In the genomic region with DNA sequence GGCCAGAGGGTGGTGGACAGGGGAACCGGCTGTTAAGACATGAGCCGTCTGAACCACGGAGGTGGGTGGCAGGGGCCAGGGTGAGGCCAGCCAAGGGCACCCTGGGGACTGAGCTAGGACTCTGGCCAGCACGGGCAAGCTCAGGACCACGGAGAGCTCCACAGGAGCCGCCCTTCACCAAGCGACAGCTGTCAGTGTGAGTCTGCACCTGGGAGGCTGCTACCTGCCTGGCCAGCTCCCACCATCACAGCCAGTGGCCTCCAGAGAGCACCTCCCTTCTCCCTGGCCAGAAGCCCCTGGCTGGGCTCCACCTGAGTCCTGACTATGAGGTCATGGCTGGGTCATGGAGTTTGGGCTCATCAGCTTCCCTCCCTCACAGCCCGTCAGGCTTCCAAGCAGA, we compare ENCODE assay signal across 9 cellular contexts. TPM values are rescaled to one million over a fixed set of nuclear protein-coding genes. Genes with fewer than 3 reads are reported as not detected.
DNase-seq lines count a peak whose midpoint lies in the region; ATAC-seq lines count a peak whose summit lies in the region.
"Had no signal": no experiment of that assay in that cellular context is flagged by ENCODE, and none has a peak within 500 bp of the region (broad histone marks: within the 10 kb centered on the region; RNA-seq: fewer than 3 reads in every experiment).

No MANE protein-coding gene starts in this region.

- H3K4me1 Mint-ChIP-seq in activated naive CD8-positive, alpha-beta T cell treated with anti-CD3 and anti-CD28 coated beads, Interleukin-2, amount 10 ng/mL, durations not matched to agents 7 days and 5 days, result no peaks in the 10 kb centered on the region
- no peaks in the 10 kb centered on the region for H3K4me1 Mint-ChIP-seq in CD4-positive, alpha-beta memory T cell

- H3K4me3 ChIP-seq in effector memory CD4-positive, alpha-beta T cell (ENCODE audit: insufficient read depth, low read depth, low read length, poor library complexity, severe bottlenecking), result no peak overlapping the region
- no peak overlapping the region for H3K4me3 ChIP-seq in CD4-positive, alpha-beta memory T cell (ENCODE audit: low read length in 2 of 2)

- DNase-seq in COLO829 (ENCODE audit: low spot score) (peak; percentile 35), HuH-7.5 (ENCODE audit: low spot score) (peak; percentile 64), left lobe of liver (ENCODE audit: low spot score) (no peak)
- peak; percentile 64 for DNase-seq in activated naive CD8-positive, alpha-beta T cell treated with anti-CD3 and anti-CD28 coated beads, Interleukin-2, amount 10 ng/mL, durations not matched to agents 7 days and 5 days
- DNase-seq in effector memory CD4-positive, alpha-beta T cell, result no peak
- DNase-seq in CD4-positive, alpha-beta memory T cell, result no peak
- DNase-seq: activated CD4-positive, CD25-positive, alpha-beta regulatory T cell had no signal

- H3K27ac ChIP-seq in effector memory CD4-positive, alpha-beta T cell (ENCODE audit: insufficient read depth, low read length, poor library complexity, severe bottlenecking), result no peak overlapping the region
- H3K27ac ChIP-seq in CD4-positive, alpha-beta memory T cell (ENCODE audit: low read depth, low read length), result no peak overlapping the region

- H3K27me3 Mint-ChIP-seq in activated naive CD8-positive, alpha-beta T cell treated with anti-CD3 and anti-CD28 coated beads, Interleukin-2, amount 10 ng/mL, durations not matched to agents 7 days and 5 days, result no peaks in the 10 kb centered on the region
- peaks cover 0 to 1% of the 10 kb centered on the region in 2 donors for H3K27me3 Mint-ChIP-seq in CD4-positive, alpha-beta memory T cell

- H3K36me3 ChIP-seq in effector memory CD4-positive, alpha-beta T cell (ENCODE audit: control insufficient read depth, insufficient read depth, low read length), result no peaks in the 10 kb centered on the region
- H3K36me3 ChIP-seq in CD4-positive, alpha-beta memory T cell (ENCODE audit: insufficient read depth, low read length), result no peaks in the 10 kb centered on the region

- H3K4me3 Mint-ChIP-seq in activated naive CD8-positive, alpha-beta T cell treated with anti-CD3 and anti-CD28 coated beads, Interleukin-2, amount 10 ng/mL, durations not matched to agents 7 days and 5 days, result no peak overlapping the region
- H3K4me3 Mint-ChIP-seq in CD4-positive, alpha-beta memory T cell, result no peak overlapping the region

- H3K9me3 ChIP-seq in effector memory CD4-positive, alpha-beta T cell (ENCODE audit: control insufficient read depth, low read length), result no peaks in the 10 kb centered on the region
- no peaks in the 10 kb centered on the region for H3K9me3 ChIP-seq in CD4-positive, alpha-beta memory T cell (ENCODE audit: control insufficient read depth in 1 of 2, low read length in 2 of 2)

- no peaks in the 10 kb centered on the region for H3K36me3 Mint-ChIP-seq in activated naive CD8-positive, alpha-beta T cell treated with anti-CD3 and anti-CD28 coated beads, Interleukin-2, amount 10 ng/mL, durations not matched to agents 7 days and 5 days
- H3K36me3 Mint-ChIP-seq in CD4-positive, alpha-beta memory T cell, result no peaks in the 10 kb centered on the region

- peak; percentile 34 for ATAC-seq in activated naive CD8-positive, alpha-beta T cell treated with anti-CD3 and anti-CD28 coated beads, Interleukin-2, amount 10 ng/mL, durations not matched to agents 7 days and 5 days (ENCODE audit: low read depth)
- ATAC-seq in left lobe of liver (peak; percentile 87), GM18907 (IDR thresholded peaks at IDR 0.05; ENCODE audit: unreplicated experiment) (no peak), GM18868 (IDR thresholded peaks at IDR 0.05; ENCODE audit: unreplicated experiment) (no peak)

- POLR2A ChIA-PET in activated naive CD8-positive, alpha-beta T cell treated with anti-CD3 and anti-CD28 coated beads, Interleukin-2, amount 10 ng/mL, durations not matched to agents 7 days and 5 days (lab: Charles Lee), result interaction anchor here (0.5 kb wide), 1 partner anchor 313 kb away, joined by 4 read pairs; no protein-coding TSS in a partner anchor
- POLR2A ChIA-PET in CD4-positive, alpha-beta memory T cell (lab: Charles Lee; ENCODE audit: partially characterized antibody), result interaction anchor here (1.1 to 1.2 kb wide), 2 partner anchors 23 to 79 kb away, joined by 3 read pairs; partner anchors contain the start of genes MIEF1 and TAB1

- CTCF ChIA-PET in CD4-positive, alpha-beta memory T cell (lab: Charles Lee; ENCODE audit: partially characterized antibody), result no interaction called here

- H3K9me3 Mint-ChIP-seq in activated naive CD8-positive, alpha-beta T cell treated with anti-CD3 and anti-CD28 coated beads, Interleukin-2, amount 10 ng/mL, durations not matched to agents 7 days and 5 days, result no peaks in the 10 kb centered on the region
- no peaks in the 10 kb centered on the region for H3K9me3 Mint-ChIP-seq in CD4-positive, alpha-beta memory T cell

- H3K4me1 ChIP-seq in effector memory CD4-positive, alpha-beta T cell (ENCODE audit: control insufficient read depth, insufficient read depth, low read length, poor library complexity, severe bottlenecking), result no peaks in the 10 kb centered on the region
- no peaks in the 10 kb centered on the region for H3K4me1 ChIP-seq in CD4-positive, alpha-beta memory T cell (ENCODE audit: insufficient read depth, low read length)

- H3K27ac Mint-ChIP-seq in activated naive CD8-positive, alpha-beta T cell treated with anti-CD3 and anti-CD28 coated beads, Interleukin-2, amount 10 ng/mL, durations not matched to agents 7 days and 5 days, result no peak overlapping the region
- no peak overlapping the region for H3K27ac Mint-ChIP-seq in CD4-positive, alpha-beta memory T cell

- no peaks in the 10 kb centered on the region for H3K27me3 ChIP-seq in effector memory CD4-positive, alpha-beta T cell (replicated peaks; ENCODE audit: control insufficient read depth, insufficient read depth, low read length, poor library complexity, severe bottlenecking)
- H3K27me3 ChIP-seq in CD4-positive, alpha-beta memory T cell (ENCODE audit: insufficient read depth, low read length), result no peaks in the 10 kb centered on the region

- intact Hi-C loops in CD4-positive, alpha-beta memory T cell (cut with micrococcal nuclease), result no loop called here

RNA-seq across cellular contexts. Expression of gene MGAT3, which starts 21.6 kb away (rescaled TPM):
- 1 to 10 TPM; 7.0 to 7.2 TPM for total RNA-seq in activated naive CD8-positive, alpha-beta T cell treated with anti-CD3 and anti-CD28 coated beads, Interleukin-2, amount 10 ng/mL, durations not matched to agents 7 days and 5 days
- total RNA-seq in left lobe of liver, result 0.13 TPM
- under 1 TPM; 0.19 to 0.73 TPM for total RNA-seq in CD4-positive, alpha-beta memory T cell
- not detected for polyA plus RNA-seq in CD4-positive, alpha-beta memory T cell

RNA-seq across cellular contexts. Expression of gene MIEF1, which starts 23.6 kb away (rescaled TPM):
- 10 to 100 TPM; 33.9 to 40.0 TPM for total RNA-seq in activated naive CD8-positive, alpha-beta T cell treated with anti-CD3 and anti-CD28 coated beads, Interleukin-2, amount 10 ng/mL, durations not matched to agents 7 days and 5 days
- 26.1 TPM for total RNA-seq in left lobe of liver
- total RNA-seq in CD4-positive, alpha-beta memory T cell, result 10 to 100 TPM; 40.5 to 44.3 TPM
- 10 to 100 TPM; 15.4 to 27.5 TPM for polyA plus RNA-seq in CD4-positive, alpha-beta memory T cell

RNA-seq across cellular contexts. Expression of gene ATF4, which starts 41.9 kb away (rescaled TPM):
- total RNA-seq in activated naive CD8-positive, alpha-beta T cell treated with anti-CD3 and anti-CD28 coated beads, Interleukin-2, amount 10 ng/mL, durations not matched to agents 7 days and 5 days, result 100 to 1,000 TPM; 413 to 424 TPM
- 134 TPM for total RNA-seq in left lobe of liver
- 100 to 1,000 TPM; 265 to 278 TPM for total RNA-seq in CD4-positive, alpha-beta memory T cell
- polyA plus RNA-seq in CD4-positive, alpha-beta memory T cell, result 100 to 1,000 TPM in 1 of 2 donors, 10 to 100 TPM in 1; 44.4 to 109 TPM

RNA-seq across cellular contexts. Expression of gene RPS19BP1, which starts 54.1 kb away (rescaled TPM):
- 10 to 100 TPM; 66.5 to 71.4 TPM for total RNA-seq in activated naive CD8-positive, alpha-beta T cell treated with anti-CD3 and anti-CD28 coated beads, Interleukin-2, amount 10 ng/mL, durations not matched to agents 7 days and 5 days
- total RNA-seq in left lobe of liver, result 50.1 TPM
- 10 to 100 TPM; 66.9 to 67.1 TPM for total RNA-seq in CD4-positive, alpha-beta memory T cell
- polyA plus RNA-seq in CD4-positive, alpha-beta memory T cell, result 100 to 1,000 TPM; 103 to 112 TPM

Comparison
In these comparisons a context has a peak if more than half of its experiments do, and no peak if none do; other contexts are left out.
1. DNase-seq: peak in COLO829 (single experiment), HuH-7.5 (single experiment) and activated naive CD8-positive, alpha-beta T cell treated with anti-CD3 and anti-CD28 coated beads, Interleukin-2, amount 10 ng/mL, durations not matched to agents 7 days and 5 days (single experiment); none in left lobe of liver (single experiment), effector memory CD4-positive, alpha-beta T cell (0 of 3) and CD4-positive, alpha-beta memory T cell (0 of 5).
2. ATAC-seq: peak in activated naive CD8-positive, alpha-beta T cell treated with anti-CD3 and anti-CD28 coated beads, Interleukin-2, amount 10 ng/mL, durations not matched to agents 7 days and 5 days (single experiment) and left lobe of liver (single experiment); none in GM18907 (single experiment) and GM18868 (single experiment).